In the genomic region with DNA sequence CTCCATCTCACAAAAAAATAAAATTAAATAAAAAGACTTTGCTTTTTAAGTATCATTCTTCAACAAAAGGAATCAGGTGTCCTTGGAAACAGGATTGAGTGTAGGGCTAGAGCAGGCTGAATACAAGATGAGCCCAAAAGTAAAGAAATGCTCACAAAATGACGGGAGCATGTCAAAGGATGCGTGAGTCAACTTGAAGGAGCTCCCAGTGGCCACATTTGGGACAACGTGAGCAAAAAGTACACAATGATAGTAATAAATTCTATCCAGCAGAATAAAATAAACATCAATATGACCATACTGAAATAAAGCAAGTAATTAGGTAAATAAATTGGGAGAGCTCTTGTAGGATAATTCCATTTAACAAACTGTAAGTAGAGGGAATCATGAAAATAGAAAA, we compare ENCODE assay signal across 20 cellular contexts.
"Had no signal": no experiment of that assay in that cellular context is flagged by ENCODE, and none has a peak within 500 bp of the region (broad histone marks: within the 10 kb centered on the region; RNA-seq: fewer than 3 reads in every experiment).

No MANE protein-coding gene starts in this region.

- H3K4me3 Mint-ChIP-seq: activated CD4-positive, alpha-beta T cell treated with anti-CD3 and anti-CD28 coated beads, Interleukin-2, amount 10 ng/mL, durations not matched to agents 24 days and 14 days; activated naive CD4-positive, alpha-beta T cell treated with anti-CD3 and anti-CD28 coated beads, Interleukin-2, amount 50 U/mL, for 24 hours; naive thymus-derived CD4-positive, alpha-beta T cell; stimulated activated naive CD8-positive, alpha-beta T cell treated with anti-CD3 and anti-CD28 coated beads, Interleukin-15, Interleukin-2, amounts not matched to agents 100 ng/mL and 50 ng/mL, for 24 hours had no signal

- H3K27ac ChIP-seq: pancreas, right lobe of liver had no signal

- H3K27me3 ChIP-seq: esophagus squamous epithelium, neutrophil, pancreas, right lobe of liver had no signal

- H3K9me3 Mint-ChIP-seq: activated CD4-positive, alpha-beta T cell treated with anti-CD3 and anti-CD28 coated beads, Interleukin-2, amount 10 ng/mL, durations not matched to agents 24 days and 14 days had no signal

- DNase-seq: activated CD4-positive, alpha-beta T cell treated with anti-CD3 and anti-CD28 coated beads, Interleukin-2, amount 10 ng/mL, durations not matched to agents 24 days and 14 days; activated CD8-positive, alpha-beta memory T cell treated with anti-CD3 and anti-CD28 coated beads for 24 hours; activated CD8-positive, alpha-beta memory T cell treated with anti-CD3 and anti-CD28 coated beads, Interleukin-2, amount 50 U/mL, for 48 hours; activated gamma-delta T cell; cerebellar nuclear complex; effector memory CD4-positive, alpha-beta T cell; esophagus squamous epithelium; mesenchymal stem cell; naive thymus-derived CD4-positive, alpha-beta T cell; stimulated activated CD4-positive, alpha-beta T cell treated with anti-CD3 and anti-CD28 coated beads, Interleukin-15, amount 100 ng/mL, for 24 hours; stimulated activated CD4-positive, alpha-beta T cell treated with anti-CD3 and anti-CD28 coated beads, Interleukin-2, amount 100 ng/mL, for 48 hours; T-helper 9 cell; trophoblast cell had no signal

- H3K27me3 Mint-ChIP-seq: activated CD4-positive, alpha-beta T cell treated with anti-CD3 and anti-CD28 coated beads, Interleukin-2, amount 10 ng/mL, durations not matched to agents 24 days and 14 days; activated naive CD4-positive, alpha-beta T cell treated with anti-CD3 and anti-CD28 coated beads, Interleukin-2, amount 50 U/mL, for 24 hours; naive thymus-derived CD4-positive, alpha-beta T cell; stimulated activated naive CD8-positive, alpha-beta T cell treated with anti-CD3 and anti-CD28 coated beads, Interleukin-15, Interleukin-2, amounts not matched to agents 100 ng/mL and 50 ng/mL, for 24 hours had no signal

- H3K4me1 ChIP-seq: right lobe of liver had no signal

- FAIRE-seq: bronchial epithelial cell, pancreas, small intestine had no signal

- H3K9me3 ChIP-seq: esophagus squamous epithelium, neutrophil, pancreas, right lobe of liver had no signal

- H3K4me3 ChIP-seq: esophagus squamous epithelium, pancreas, right lobe of liver had no signal

- H3K27ac Mint-ChIP-seq: activated CD4-positive, alpha-beta T cell treated with anti-CD3 and anti-CD28 coated beads, Interleukin-2, amount 10 ng/mL, durations not matched to agents 24 days and 14 days; activated naive CD4-positive, alpha-beta T cell treated with anti-CD3 and anti-CD28 coated beads, Interleukin-2, amount 50 U/mL, for 24 hours; naive thymus-derived CD4-positive, alpha-beta T cell; stimulated activated naive CD8-positive, alpha-beta T cell treated with anti-CD3 and anti-CD28 coated beads, Interleukin-15, Interleukin-2, amounts not matched to agents 100 ng/mL and 50 ng/mL, for 24 hours had no signal

- H3K36me3 ChIP-seq: esophagus squamous epithelium, neutrophil, pancreas, right lobe of liver had no signal

- ATAC-seq: naive thymus-derived CD4-positive, alpha-beta T cell; right lobe of liver had no signal
